8 cellular contexts compared by ENCODE assay signal in the genomic region with DNA sequence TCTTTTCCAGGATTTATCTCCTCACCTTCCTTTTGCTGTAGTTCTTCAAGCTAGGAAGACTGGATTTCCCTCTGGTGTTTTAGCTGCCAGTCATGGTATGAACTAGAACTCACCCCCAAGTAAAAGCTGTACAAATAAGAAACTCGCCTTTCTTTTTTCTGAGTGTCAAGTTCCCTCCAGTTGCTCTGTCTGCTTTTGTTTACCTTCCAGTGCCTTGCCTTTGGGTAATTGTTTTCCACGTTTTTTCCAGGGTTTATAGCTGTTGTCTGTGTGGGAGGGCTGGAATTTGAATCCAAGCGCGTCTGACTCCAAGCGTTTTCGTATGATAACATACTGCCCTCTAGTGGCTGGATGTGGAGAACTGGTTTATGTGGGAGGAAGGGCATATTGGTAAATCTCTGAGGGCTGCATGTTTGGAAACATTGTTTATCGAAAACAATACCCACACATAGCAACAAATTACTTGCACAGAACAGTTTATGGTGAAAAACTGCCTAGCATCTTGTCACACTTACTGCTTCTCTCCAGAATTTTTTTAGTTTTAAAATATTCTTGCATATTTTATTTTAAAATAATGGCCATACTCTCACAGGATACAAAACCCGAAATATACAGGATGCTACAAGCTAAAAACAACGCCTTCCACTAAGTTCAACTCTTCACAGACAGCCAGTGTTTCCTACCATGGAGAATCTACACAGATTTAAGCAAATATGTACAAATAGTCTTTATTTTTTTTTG. TPM values are rescaled to one million over a fixed set of nuclear protein-coding genes. Genes with fewer than 3 reads are reported as not detected.
DNase-seq lines count a peak whose midpoint lies in the region; ATAC-seq and TF ChIP-seq lines count a peak whose summit lies in the region.

No MANE protein-coding gene starts in this region.

- H3K4me1 ChIP-seq in CD8-positive, alpha-beta memory T cell (ENCODE audit: insufficient read depth, low read length) = peaks cover 52% of the 10 kb centered on the region
- peaks cover 9% of the 10 kb centered on the region for H3K4me1 ChIP-seq in suprapubic skin

- no peak for TF ChIP-seq POLR2A in suprapubic skin (IDR thresholded peaks at IDR 0.05)

- H3K27me3 ChIP-seq in CD8-positive, alpha-beta memory T cell (ENCODE audit: insufficient read depth, low read length, poor library complexity, severe bottlenecking) = no peaks in the 10 kb centered on the region
- no peaks in the 10 kb centered on the region for H3K27me3 ChIP-seq in suprapubic skin

- peak; percentile 96 for TF ChIP-seq CTCF in HFFc6 (IDR thresholded peaks at IDR 0.05)
- TF ChIP-seq CTCF in suprapubic skin (IDR thresholded peaks at IDR 0.05) = peak; percentile 65 to 93

- H3K9me3 ChIP-seq in CD8-positive, alpha-beta memory T cell (ENCODE audit: low read length) = no peaks in the 10 kb centered on the region
- no peaks in the 10 kb centered on the region for H3K9me3 ChIP-seq in suprapubic skin

- CTCF ChIA-PET in CD8-positive, alpha-beta memory T cell (lab: Charles Lee) = interaction anchor here (0.6 to 6.7 kb wide), 28 partner anchors 11 to 282 kb away, joined by 3 to 138 read pairs (median 5); a partner anchor contains a TSS

- ATAC-seq in effector memory CD8-positive, alpha-beta T cell (replicated peaks) = peak; percentile 92
- peak; percentile 86 for ATAC-seq in memory B cell (ENCODE audit: low read depth)
- no peak for ATAC-seq in GM19463 (IDR thresholded peaks at IDR 0.05; ENCODE audit: unreplicated experiment)

- intact Hi-C loops in activated CD4-positive, alpha-beta T cell treated with anti-CD3 and anti-CD28 coated beads, Interleukin-2, amount 10 ng/mL, durations not matched to agents 24 days and 14 days (cut with micrococcal nuclease) = loop anchor here (1.0 kb wide), 2 partner anchors 23 to 41 kb away; no protein-coding TSS in a partner anchor

- no peak for TF ChIP-seq EP300 in suprapubic skin (IDR thresholded peaks at IDR 0.05)

- peak overlapping the region in 6 of 7 donors; percentile 5 to 84 (median 73) for H3K4me3 Mint-ChIP-seq in CD8-positive, alpha-beta memory T cell
- peak overlapping the region; percentile 1; the same call in 1 of the 2 replicates for H3K4me3 Mint-ChIP-seq in HFFc6
- H3K4me3 Mint-ChIP-seq in activated CD4-positive, alpha-beta T cell treated with anti-CD3 and anti-CD28 coated beads, Interleukin-2, amount 10 ng/mL, durations not matched to agents 24 days and 14 days = peak overlapping the region; percentile 78
- H3K4me3 Mint-ChIP-seq in effector memory CD8-positive, alpha-beta T cell = peak overlapping the region; percentile 24 to 69
- H3K4me3 Mint-ChIP-seq in memory B cell = peak overlapping the region; percentile 59

- H3K27me3 Mint-ChIP-seq in CD8-positive, alpha-beta memory T cell = peaks cover 0 to 1% of the 10 kb centered on the region in 2 donors
- peaks cover 3% of the 10 kb centered on the region for H3K27me3 Mint-ChIP-seq in HFFc6 (ENCODE audit: insufficient read depth)
- no peaks in the 10 kb centered on the region for H3K27me3 Mint-ChIP-seq in activated CD4-positive, alpha-beta T cell treated with anti-CD3 and anti-CD28 coated beads, Interleukin-2, amount 10 ng/mL, durations not matched to agents 24 days and 14 days
- H3K27me3 Mint-ChIP-seq in effector memory CD8-positive, alpha-beta T cell = peaks cover 0 to 8% of the 10 kb centered on the region in 2 donors
- H3K27me3 Mint-ChIP-seq in memory B cell = no peaks in the 10 kb centered on the region

- no peaks in the 10 kb centered on the region for H3K36me3 ChIP-seq in CD8-positive, alpha-beta memory T cell (ENCODE audit: insufficient read depth, low read length)
- peaks cover 4% of the 10 kb centered on the region for H3K36me3 ChIP-seq in suprapubic skin

- H3K27ac Mint-ChIP-seq in CD8-positive, alpha-beta memory T cell = peak overlapping the region in 7 of 8 donors; percentile 15 to 85 (median 77)
- H3K27ac Mint-ChIP-seq in HFFc6 = peak overlapping the region; percentile 22; the same call in 1 of the 2 replicates
- peak overlapping the region; percentile 71 for H3K27ac Mint-ChIP-seq in activated CD4-positive, alpha-beta T cell treated with anti-CD3 and anti-CD28 coated beads, Interleukin-2, amount 10 ng/mL, durations not matched to agents 24 days and 14 days
- no peak overlapping the region for H3K27ac Mint-ChIP-seq in effector memory CD8-positive, alpha-beta T cell
- peak overlapping the region; percentile 77 for H3K27ac Mint-ChIP-seq in memory B cell

- WGBS in suprapubic skin = 9% methylated on average over 9 of the region's 9 CpGs

- peak; percentile 41 to 76 (median 73) for DNase-seq in CD8-positive, alpha-beta memory T cell
- DNase-seq in HFFc6 (peak; percentile 87), NCI-H526 treated with DMSO at 0.1 percent for 48 hours (lab: John Stamatoyannopoulos, UW) (peak; percentile 73), memory B cell (ENCODE audit: low spot score in 2 of 2) (peak; percentile 68 to 76), suprapubic skin (ENCODE audit: low spot score in 2 of 2) (no peak)
- peak; percentile 93 for DNase-seq in activated CD4-positive, alpha-beta T cell treated with anti-CD3 and anti-CD28 coated beads, Interleukin-2, amount 10 ng/mL, durations not matched to agents 24 days and 14 days
- peak; percentile 71 to 73 (median 72) for DNase-seq in effector memory CD8-positive, alpha-beta T cell

- no peak overlapping the region for H3K27ac ChIP-seq in CD8-positive, alpha-beta memory T cell (ENCODE audit: low read depth, low read length)
- H3K27ac ChIP-seq in suprapubic skin = no peak overlapping the region

- no peaks in the 10 kb centered on the region for H3K36me3 Mint-ChIP-seq in CD8-positive, alpha-beta memory T cell
- H3K36me3 Mint-ChIP-seq in HFFc6 (ENCODE audit: low read depth) (no peaks in the 10 kb centered on the region; the same call in 1 of the 2 replicates), memory B cell (no peaks in the 10 kb centered on the region)
- peaks cover 7% of the 10 kb centered on the region for H3K36me3 Mint-ChIP-seq in activated CD4-positive, alpha-beta T cell treated with anti-CD3 and anti-CD28 coated beads, Interleukin-2, amount 10 ng/mL, durations not matched to agents 24 days and 14 days (ENCODE audit: low read depth)
- peaks cover 4% of the 10 kb centered on the region for H3K36me3 Mint-ChIP-seq in effector memory CD8-positive, alpha-beta T cell (ENCODE audit: insufficient read depth)

- H3K4me3 ChIP-seq in CD8-positive, alpha-beta memory T cell (ENCODE audit: low read length) = peak overlapping the region; percentile 45
- H3K4me3 ChIP-seq in suprapubic skin = no peak overlapping the region

- peaks cover 21 to 30% (median 28%) of the 10 kb centered on the region in 3 donors for H3K4me1 Mint-ChIP-seq in CD8-positive, alpha-beta memory T cell
- H3K4me1 Mint-ChIP-seq in HFFc6 (ENCODE audit: low read depth) (peaks cover 6% of the 10 kb centered on the region), memory B cell (peaks cover 9% of the 10 kb centered on the region)
- peaks cover 29% of the 10 kb centered on the region for H3K4me1 Mint-ChIP-seq in activated CD4-positive, alpha-beta T cell treated with anti-CD3 and anti-CD28 coated beads, Interleukin-2, amount 10 ng/mL, durations not matched to agents 24 days and 14 days
- peaks cover 4 to 12% of the 10 kb centered on the region in 2 donors for H3K4me1 Mint-ChIP-seq in effector memory CD8-positive, alpha-beta T cell (ENCODE audit: low read depth in 2 of 2)

- POLR2A ChIA-PET in CD8-positive, alpha-beta memory T cell (lab: Charles Lee) = interaction anchor here (0.7 to 2.0 kb wide), 8 partner anchors 13 to 77 kb away, joined by 3 to 23 read pairs (median 4); a partner anchor contains a TSS

- H3K9me3 Mint-ChIP-seq in CD8-positive, alpha-beta memory T cell = no peaks in the 10 kb centered on the region
- no peaks in the 10 kb centered on the region for H3K9me3 Mint-ChIP-seq in HFFc6
- no peaks in the 10 kb centered on the region for H3K9me3 Mint-ChIP-seq in activated CD4-positive, alpha-beta T cell treated with anti-CD3 and anti-CD28 coated beads, Interleukin-2, amount 10 ng/mL, durations not matched to agents 24 days and 14 days
- no peaks in the 10 kb centered on the region for H3K9me3 Mint-ChIP-seq in effector memory CD8-positive, alpha-beta T cell
- no peaks in the 10 kb centered on the region for H3K9me3 Mint-ChIP-seq in memory B cell

RNA-seq across cellular contexts. Expression of a gene that starts 19.2 kb away (rescaled TPM):
- total RNA-seq in CD8-positive, alpha-beta memory T cell = 1 to 10 TPM; 1.4 to 1.7 TPM
- 2.1 TPM for polyA plus RNA-seq in CD8-positive, alpha-beta memory T cell
- 100 to 1,000 TPM; 117 to 316 (median 287) TPM for total RNA-seq in HFFc6 (2021; fragmentation: NEBNext Ultra II Directional; extraction: Animal tissue kit (Norgen Biotek cat#: 25700))
- 2.0 and 4.3 TPM in 2 replicates for total RNA-seq in activated CD4-positive, alpha-beta T cell treated with anti-CD3 and anti-CD28 coated beads, Interleukin-2, amount 10 ng/mL, durations not matched to agents 24 days and 14 days
- total RNA-seq in suprapubic skin = 10 to 100 TPM in 2 of 4 donors, 1 to 10 TPM in 2; 4.9 to 18.8 (median 9.0) TPM

RNA-seq across cellular contexts. Expression of a gene that starts 33.4 kb away (rescaled TPM):
- total RNA-seq in CD8-positive, alpha-beta memory T cell = 10 to 100 TPM; 62.5 to 64.3 TPM
- 414 TPM for polyA plus RNA-seq in CD8-positive, alpha-beta memory T cell
- total RNA-seq in HFFc6 (2021; fragmentation: NEBNext Ultra II Directional; extraction: Animal tissue kit (Norgen Biotek cat#: 25700)) = 10 to 100 TPM; 66.0 to 79.7 (median 72.4) TPM
- total RNA-seq in activated CD4-positive, alpha-beta T cell treated with anti-CD3 and anti-CD28 coated beads, Interleukin-2, amount 10 ng/mL, durations not matched to agents 24 days and 14 days = 66.1 and 68.5 TPM in 2 replicates
- total RNA-seq in suprapubic skin = 10 to 100 TPM; 42.5 to 85.6 (median 68.9) TPM

RNA-seq across cellular contexts. Expression of a gene that starts 34.1 kb away (rescaled TPM):
- total RNA-seq in CD8-positive, alpha-beta memory T cell = 1 to 10 TPM; 1.2 TPM
- 0.24 TPM for polyA plus RNA-seq in CD8-positive, alpha-beta memory T cell
- total RNA-seq in HFFc6 (2021; fragmentation: NEBNext Ultra II Directional; extraction: Animal tissue kit (Norgen Biotek cat#: 25700)) = under 1 TPM; 0.33 to 0.69 (median 0.42) TPM
- total RNA-seq in activated CD4-positive, alpha-beta T cell treated with anti-CD3 and anti-CD28 coated beads, Interleukin-2, amount 10 ng/mL, durations not matched to agents 24 days and 14 days = 0.56 and 1.0 TPM in 2 replicates
- total RNA-seq in suprapubic skin = 10 to 100 TPM; 13.8 to 21.2 (median 16.7) TPM

RNA-seq across cellular contexts. Expression of a gene that starts 34.5 kb away (rescaled TPM):
- total RNA-seq in CD8-positive, alpha-beta memory T cell = 10 to 100 TPM; 16.2 to 16.3 TPM
- 52.4 TPM for polyA plus RNA-seq in CD8-positive, alpha-beta memory T cell
- total RNA-seq in HFFc6 (2021; fragmentation: NEBNext Ultra II Directional; extraction: Animal tissue kit (Norgen Biotek cat#: 25700)) = 10 to 100 TPM; 33.2 to 39.3 (median 37.4) TPM
- total RNA-seq in activated CD4-positive, alpha-beta T cell treated with anti-CD3 and anti-CD28 coated beads, Interleukin-2, amount 10 ng/mL, durations not matched to agents 24 days and 14 days = 0.99 and 1.1 TPM in 2 replicates
- total RNA-seq in suprapubic skin = 100 to 1,000 TPM in 3 of 4 donors, 10 to 100 TPM in 1; 96.2 to 136 (median 112) TPM

RNA-seq across cellular contexts. Expression of a gene that starts 44.0 kb away (rescaled TPM):
- total RNA-seq in CD8-positive, alpha-beta memory T cell = 10 to 100 TPM; 25.9 to 27.5 TPM
- polyA plus RNA-seq in CD8-positive, alpha-beta memory T cell = 0.81 TPM
- total RNA-seq in HFFc6 (2021; fragmentation: NEBNext Ultra II Directional; extraction: Animal tissue kit (Norgen Biotek cat#: 25700)) = 10 to 100 TPM; 23.3 to 26.2 (median 24.3) TPM
- total RNA-seq in activated CD4-positive, alpha-beta T cell treated with anti-CD3 and anti-CD28 coated beads, Interleukin-2, amount 10 ng/mL, durations not matched to agents 24 days and 14 days = 31.1 and 32.7 TPM in 2 replicates
- 10 to 100 TPM; 24.6 to 50.3 (median 38.9) TPM for total RNA-seq in suprapubic skin

Comparison
In these comparisons a context has a peak if more than half of its experiments do, and no peak if none do; other contexts are left out.
1. DNase-seq: peak in CD8-positive, alpha-beta memory T cell (5 of 5), HFFc6 (single experiment), NCI-H526 treated with DMSO at 0.1 percent for 48 hours (single experiment), activated CD4-positive, alpha-beta T cell treated with anti-CD3 and anti-CD28 coated beads, Interleukin-2, amount 10 ng/mL, durations not matched to agents 24 days and 14 days (single experiment), effector memory CD8-positive, alpha-beta T cell (3 of 3) and memory B cell (2 of 2); none in suprapubic skin (0 of 2).
2. H3K27ac Mint-ChIP-seq: peak in CD8-positive, alpha-beta memory T cell (7 of 8), HFFc6 (single experiment), activated CD4-positive, alpha-beta T cell treated with anti-CD3 and anti-CD28 coated beads, Interleukin-2, amount 10 ng/mL, durations not matched to agents 24 days and 14 days (single experiment) and memory B cell (single experiment); none in effector memory CD8-positive, alpha-beta T cell (0 of 2).
3. H3K4me3 Mint-ChIP-seq: peak in every context shown above with its lines; median percentile 78 in activated CD4-positive, alpha-beta T cell treated with anti-CD3 and anti-CD28 coated beads, Interleukin-2, amount 10 ng/mL, durations not matched to agents 24 days and 14 days; 73 in CD8-positive, alpha-beta memory T cell; 59 in memory B cell; 46 in effector memory CD8-positive, alpha-beta T cell; 1 in HFFc6.
4. RNA of a gene that starts 19.2 kb away (total RNA-seq): 117 to 316 TPM in HFFc6; 4.9 to 18.8 TPM in suprapubic skin, 2.0 to 4.3 TPM in activated CD4-positive, alpha-beta T cell treated with anti-CD3 and anti-CD28 coated beads, Interleukin-2, amount 10 ng/mL, durations not matched to agents 24 days and 14 days and 1.4 to 1.7 TPM in CD8-positive, alpha-beta memory T cell; every median in the first group is over 4 times any median in the second.